15 cellular contexts compared by ENCODE assay signal in the genomic region with DNA sequence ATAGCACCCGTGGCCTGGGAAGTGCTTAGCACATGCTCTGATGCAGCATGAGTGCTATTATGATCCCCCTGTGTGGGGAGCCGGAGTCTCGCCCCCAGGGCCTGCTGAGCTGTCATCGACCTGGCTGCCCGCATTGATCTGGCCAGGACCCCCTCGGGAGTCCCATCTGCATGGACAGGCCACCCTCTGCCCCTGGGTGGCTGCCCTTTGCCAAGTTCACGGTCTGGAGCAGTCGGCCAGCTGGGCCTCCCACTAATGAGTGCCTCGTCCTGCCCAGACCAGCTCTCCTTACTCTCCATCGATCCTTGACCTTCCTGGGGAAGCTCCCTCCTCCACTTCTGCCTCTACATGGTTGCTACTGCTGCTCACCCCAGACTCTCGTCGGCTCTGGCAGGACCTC.
A peak's percentile ranks its signal among the peaks of the same experiment; 100 is the strongest.
DNase-seq lines count a peak whose midpoint lies in the region; ATAC-seq and TF ChIP-seq lines count a peak whose summit lies in the region.
"Had no signal": no experiment of that assay in that cellular context is flagged by ENCODE, and none has a peak within 500 bp of the region (broad histone marks: within the 10 kb centered on the region; RNA-seq: fewer than 3 reads in every experiment).

No MANE protein-coding gene starts in this region.

- H3K9me3 ChIP-seq in right atrium auricular region (no peaks in the 10 kb centered on the region), lung (ENCODE audit: control insufficient read depth in 2 of 2, insufficient read depth in 1 of 2, low read length in 1 of 2) (no peaks in the 10 kb centered on the region)
- H3K9me3 ChIP-seq: BLaER1 treated with 17β-estradiol and CSF1 and Interleukin-3, amounts not matched to agents 10 nM and 100 nM had no signal

- H3K27ac Mint-ChIP-seq in activated T-helper 1 cell treated with anti-CD3 and anti-CD28 coated beads, Interleukin-12 subunit alpha, Interleukin-12 subunit beta, Interleukin-2, Interleukin-4 antibody, amounts not matched to agents 30 ng/mL and 10 ng/mL and 1 ng/mL, durations not matched to agents 14 hours and 24 hours and 36 hours, result peak overlapping the region; percentile 41
- H3K27ac Mint-ChIP-seq: B cell, IgD-negative memory B cell had no signal

- peaks cover 31% of the 10 kb centered on the region for H3K27me3 Mint-ChIP-seq in activated T-helper 1 cell treated with anti-CD3 and anti-CD28 coated beads, Interleukin-12 subunit alpha, Interleukin-12 subunit beta, Interleukin-2, Interleukin-4 antibody, amounts not matched to agents 30 ng/mL and 10 ng/mL and 1 ng/mL, durations not matched to agents 14 hours and 24 hours and 36 hours (ENCODE audit: insufficient read depth)

- no peaks in the 10 kb centered on the region for H3K36me3 Mint-ChIP-seq in activated T-helper 1 cell treated with anti-CD3 and anti-CD28 coated beads, Interleukin-12 subunit alpha, Interleukin-12 subunit beta, Interleukin-2, Interleukin-4 antibody, amounts not matched to agents 30 ng/mL and 10 ng/mL and 1 ng/mL, durations not matched to agents 14 hours and 24 hours and 36 hours (ENCODE audit: low read depth)
- H3K36me3 Mint-ChIP-seq: CD4-positive, CD25-positive, alpha-beta regulatory T cell; IgD-negative memory B cell had no signal

- no peaks in the 10 kb centered on the region for H3K4me1 ChIP-seq in right atrium auricular region
- H3K4me1 ChIP-seq in lung (ENCODE audit: control insufficient read depth in 2 of 2, insufficient read depth in 2 of 2, low read length in 2 of 2), result peaks cover 0 to 6% of the 10 kb centered on the region in 2 donors

- WGBS in lung, 2 donors, result 64 to 76% methylated on average over 12 of the region's 12 CpGs

- H3K4me3 Mint-ChIP-seq in activated T-helper 1 cell treated with anti-CD3 and anti-CD28 coated beads, Interleukin-12 subunit alpha, Interleukin-12 subunit beta, Interleukin-2, Interleukin-4 antibody, amounts not matched to agents 30 ng/mL and 10 ng/mL and 1 ng/mL, durations not matched to agents 14 hours and 24 hours and 36 hours, result no peak overlapping the region
- H3K4me3 Mint-ChIP-seq: B cell; CD4-positive, CD25-positive, alpha-beta regulatory T cell; H9; IgD-negative memory B cell had no signal

- no peak overlapping the region for H3K4me3 ChIP-seq in right atrium auricular region
- no peak overlapping the region for H3K4me3 ChIP-seq in lung
- H3K4me3 ChIP-seq: BLaER1 treated with 17β-estradiol and CSF1 and Interleukin-3, amounts not matched to agents 10 nM and 100 nM; GM12878 had no signal

- no peaks in the 10 kb centered on the region for H3K9me3 Mint-ChIP-seq in activated T-helper 1 cell treated with anti-CD3 and anti-CD28 coated beads, Interleukin-12 subunit alpha, Interleukin-12 subunit beta, Interleukin-2, Interleukin-4 antibody, amounts not matched to agents 30 ng/mL and 10 ng/mL and 1 ng/mL, durations not matched to agents 14 hours and 24 hours and 36 hours
- H3K9me3 Mint-ChIP-seq: CD4-positive, CD25-positive, alpha-beta regulatory T cell; H9; IgD-negative memory B cell had no signal

- H3K27ac ChIP-seq in right atrium auricular region, result no peak overlapping the region
- no peak overlapping the region for H3K27ac ChIP-seq in lung (ENCODE audit: low read depth in 1 of 2, low read length in 1 of 2)
- H3K27ac ChIP-seq: BLaER1 treated with 17β-estradiol and CSF1 and Interleukin-3, amounts not matched to agents 10 nM and 100 nM had no signal

- no peak for ATAC-seq in Right ventricle myocardium superior (ENCODE audit: poor library complexity)
- peak; percentile 11 for ATAC-seq in lung (ENCODE audit: insufficient read depth, low FRiP score)
- ATAC-seq in HG03460 (IDR thresholded peaks at IDR 0.05; ENCODE audit: unreplicated experiment), result no peak
- ATAC-seq: GM12878, HepG2 had no signal

- no peaks in the 10 kb centered on the region for H3K27me3 ChIP-seq in right atrium auricular region
- H3K27me3 ChIP-seq in lung (ENCODE audit: control insufficient read depth, insufficient read depth), result no peaks in the 10 kb centered on the region
- H3K27me3 ChIP-seq: BLaER1 treated with 17β-estradiol and CSF1 and Interleukin-3, amounts not matched to agents 10 nM and 100 nM had no signal

- TF ChIP-seq CTCF in right atrium auricular region (IDR thresholded peaks at IDR 0.05), result no peak
- no peak for TF ChIP-seq CTCF in lung (IDR thresholded peaks at IDR 0.05; ENCODE audit: control extremely low read depth, extremely low read depth)

- intact Hi-C loops in Right ventricle myocardium superior (cut with DNase I), result no loop called here
- intact Hi-C loops in activated T-helper 1 cell treated with anti-CD3 and anti-CD28 coated beads, Interleukin-12 subunit alpha, Interleukin-12 subunit beta, Interleukin-2, Interleukin-4 antibody, amounts not matched to agents 30 ng/mL and 10 ng/mL and 1 ng/mL, durations not matched to agents 14 hours and 24 hours and 36 hours (cut with micrococcal nuclease), result no loop called here

- no peaks in the 10 kb centered on the region for H3K4me1 Mint-ChIP-seq in activated T-helper 1 cell treated with anti-CD3 and anti-CD28 coated beads, Interleukin-12 subunit alpha, Interleukin-12 subunit beta, Interleukin-2, Interleukin-4 antibody, amounts not matched to agents 30 ng/mL and 10 ng/mL and 1 ng/mL, durations not matched to agents 14 hours and 24 hours and 36 hours (ENCODE audit: low read depth)

- peak; percentile 20 for DNase-seq in Right ventricle myocardium superior
- DNase-seq in right atrium auricular region (ENCODE audit: low spot score), result no peak
- DNase-seq in activated T-helper 1 cell treated with anti-CD3 and anti-CD28 coated beads, Interleukin-12 subunit alpha, Interleukin-12 subunit beta, Interleukin-2, Interleukin-4 antibody, amounts not matched to agents 30 ng/mL and 10 ng/mL and 1 ng/mL, durations not matched to agents 14 hours and 24 hours and 36 hours (ENCODE audit: low spot score), result no peak
- no peak for DNase-seq in lung (ENCODE audit: low spot score)
- no peak for DNase-seq in NCI-H82 (lab: John Stamatoyannopoulos, UW)
- DNase-seq: CD4-positive, CD25-positive, alpha-beta regulatory T cell; DND-41; EL; H9 had no signal

- H3K36me3 ChIP-seq in right atrium auricular region (no peaks in the 10 kb centered on the region), lung (ENCODE audit: control insufficient read depth in 2 of 2, insufficient read depth in 2 of 2, low read length in 2 of 2) (no peaks in the 10 kb centered on the region)
- H3K36me3 ChIP-seq: BLaER1 treated with 17β-estradiol and CSF1 and Interleukin-3, amounts not matched to agents 10 nM and 100 nM had no signal
